In genomic region chr15:60074181-60074885, GRCh38 we compare ENCODE assay signal across 10 cellular contexts.
DNase-seq lines count a peak whose midpoint lies in the region; ATAC-seq and TF ChIP-seq lines count a peak whose summit lies in the region.
"Had no signal": no experiment of that assay in that cellular context is flagged by ENCODE, and none has a peak within 500 bp of the region (broad histone marks: within the 10 kb centered on the region; RNA-seq: fewer than 3 reads in every experiment).

No MANE protein-coding gene starts in this region.

- peaks cover 23% of the 10 kb centered on the region for H3K4me1 ChIP-seq in osteoblast (ENCODE audit: insufficient read depth, low read length)
- H3K4me1 ChIP-seq: ascending aorta had no signal

- no peak for TF ChIP-seq CTCF in osteoblast (IDR thresholded peaks at IDR 0.05; ENCODE audit: extremely low read depth, low read depth, low read length)

- no peaks in the 10 kb centered on the region for H3K79me2 ChIP-seq in osteoblast (ENCODE audit: insufficient read depth, low read length)

- no peak overlapping the region for H3K27ac ChIP-seq in osteoblast (ENCODE audit: low read depth, low read length)
- H3K27ac ChIP-seq: ascending aorta had no signal

- H3K4me2 ChIP-seq in osteoblast (ENCODE audit: insufficient read depth, low read length), result peak overlapping the region; percentile 9

- no peaks in the 10 kb centered on the region for H3K27me3 ChIP-seq in osteoblast (ENCODE audit: insufficient read depth, low read length)
- H3K27me3 ChIP-seq: ascending aorta had no signal

- H3K4me3 ChIP-seq in osteoblast (ENCODE audit: insufficient read depth, low read length), result no peak overlapping the region
- H3K4me3 ChIP-seq: ascending aorta, K562 had no signal

- DNase-seq in H4 (ENCODE audit: low spot score) (peak; percentile 34), NCI-H1930 (lab: John Stamatoyannopoulos, UW) (peak; percentile 55 to 78), cerebellar cortex (ENCODE audit: low spot score) (peak; percentile 16), osteoblast (ENCODE audit: insufficient read length, low spot score, missing footprints) (no peak), NCI-H1105 treated with DMSO at 0.1 percent for 48 hours (lab: John Stamatoyannopoulos, UW) (no peak)
- no peak for DNase-seq in activated CD4-positive, CD25-positive, alpha-beta regulatory T cell (lab: John Stamatoyannopoulos, UW)
- DNase-seq: activated T-cell treated with anti-CD3 and anti-CD28 coated beads for 4 hours had no signal

- H3K36me3 ChIP-seq in osteoblast (ENCODE audit: insufficient read depth, low read length), result no peaks in the 10 kb centered on the region
- H3K36me3 ChIP-seq: ascending aorta had no signal

- no peaks in the 10 kb centered on the region for H4K20me1 ChIP-seq in osteoblast (ENCODE audit: insufficient read depth, low read length)

- no peak for ATAC-seq in GM18909 (IDR thresholded peaks at IDR 0.05; ENCODE audit: poor library complexity, unreplicated experiment)
- ATAC-seq: K562 had no signal

- H2AFZ ChIP-seq in osteoblast (ENCODE audit: low read length), result no peak overlapping the region

- no peaks in the 10 kb centered on the region for H3K9me3 ChIP-seq in osteoblast (ENCODE audit: low read depth, low read length)
- H3K9me3 ChIP-seq: ascending aorta had no signal

Comparison
In these comparisons a context has a peak if more than half of its experiments do, and no peak if none do; other contexts are left out.
1. DNase-seq: peak in H4 (single experiment), NCI-H1930 (2 of 2) and cerebellar cortex (single experiment); none in osteoblast (single experiment), activated CD4-positive, CD25-positive, alpha-beta regulatory T cell (0 of 4) and NCI-H1105 treated with DMSO at 0.1 percent for 48 hours (single experiment).